ENCODE assay signal across 20 cellular contexts in genomic region chr7:132161976-132162375, GRCh38.
"Had no signal": no experiment of that assay in that cellular context is flagged by ENCODE, and none has a peak within 500 bp of the region (broad histone marks: within the 10 kb centered on the region; RNA-seq: fewer than 3 reads in every experiment).

No MANE protein-coding gene starts in this region.

- H3K4me3 ChIP-seq: colonic mucosa, esophagus squamous epithelium, gastroesophageal sphincter, hepatocyte, left ventricle myocardium inferior, lower lobe of right lung, thoracic aorta, transverse colon had no signal

- H3K4me2 ChIP-seq: hepatocyte had no signal

- ATAC-seq: gastroesophageal sphincter; sciatic nerve; stimulated activated naive B cell treated with anti-CD40 and anti-IgM and Interleukin-4, amounts not matched to agents 10 μg/mL and 1 μg/mL and 100 μg/mL, for 72 hours; stimulated activated naive CD8-positive, alpha-beta T cell treated with anti-CD3 and anti-CD28 coated beads, Interleukin-15, amount 100 ng/mL, for 72 hours had no signal

- H3K27ac ChIP-seq: colonic mucosa, esophagus squamous epithelium, gastroesophageal sphincter, hepatocyte, lower lobe of right lung, thoracic aorta, transverse colon had no signal

- H3K9me3 ChIP-seq: colonic mucosa, esophagus squamous epithelium, gastroesophageal sphincter, left ventricle myocardium inferior, lower lobe of right lung, thoracic aorta, transverse colon had no signal

- H3K4me1 ChIP-seq: colonic mucosa, lower lobe of right lung, transverse colon had no signal

- H3K79me2 ChIP-seq: hepatocyte had no signal

- H3K27me3 ChIP-seq: colonic mucosa, gastroesophageal sphincter, hepatocyte, transverse colon had no signal

- H2AFZ ChIP-seq: hepatocyte had no signal

- DNase-seq: colonic mucosa; esophagus squamous epithelium; foreskin fibroblast; head of caudate nucleus; kidney; left cardiac atrium; left ventricle myocardium inferior; lower lobe of right lung; mesenchymal stem cell; naive B cell; stimulated activated CD4-positive, alpha-beta T cell treated with anti-CD3 and anti-CD28 coated beads, Interleukin-2, amount 100 ng/mL, for 24 hours; stimulated activated CD4-positive, alpha-beta T cell treated with anti-CD3 and anti-CD28 coated beads, Interleukin-4, amount 100 ng/mL, for 4 hours; stimulated activated naive B cell treated with anti-CD40 and anti-IgM and Interleukin-4, amounts not matched to agents 10 μg/mL and 1 μg/mL and 100 μg/mL, for 72 hours; stimulated activated naive CD8-positive, alpha-beta T cell treated with anti-CD3 and anti-CD28 coated beads, Interleukin-15, amount 100 ng/mL, for 72 hours; transverse colon had no signal

- H3K36me3 ChIP-seq: colonic mucosa, esophagus squamous epithelium, lower lobe of right lung, transverse colon had no signal

- FAIRE-seq: kidney, urothelium cell line had no signal
